1 cellular context compared by ENCODE assay signal in the genomic region with DNA sequence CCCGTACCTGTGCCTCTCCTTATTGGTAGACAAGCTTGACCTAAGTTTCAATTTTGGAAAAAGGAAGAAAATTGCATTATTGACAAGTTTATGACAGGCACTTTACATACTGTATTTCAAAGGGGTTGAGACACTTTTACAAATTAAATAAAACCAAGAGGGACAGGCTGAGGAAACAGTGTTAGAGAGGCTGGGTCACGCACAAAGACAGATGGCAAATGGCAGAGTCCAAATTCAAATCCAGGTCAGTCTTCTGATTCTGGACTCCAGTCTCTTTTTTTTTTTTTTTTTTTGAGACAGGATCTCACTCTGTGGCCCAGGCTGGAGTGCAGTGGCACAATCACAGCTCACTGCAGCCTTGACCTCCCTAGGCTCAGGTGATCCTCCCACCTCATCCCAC.
TF ChIP-seq lines count a peak whose summit lies in the region.

No MANE protein-coding gene starts in this region.

TF ChIP-seq in WTC11, 78 proteins besides CTCF, POLR2A, EP300 and RAD21:
- TF ChIP-seq, protein P1, sequence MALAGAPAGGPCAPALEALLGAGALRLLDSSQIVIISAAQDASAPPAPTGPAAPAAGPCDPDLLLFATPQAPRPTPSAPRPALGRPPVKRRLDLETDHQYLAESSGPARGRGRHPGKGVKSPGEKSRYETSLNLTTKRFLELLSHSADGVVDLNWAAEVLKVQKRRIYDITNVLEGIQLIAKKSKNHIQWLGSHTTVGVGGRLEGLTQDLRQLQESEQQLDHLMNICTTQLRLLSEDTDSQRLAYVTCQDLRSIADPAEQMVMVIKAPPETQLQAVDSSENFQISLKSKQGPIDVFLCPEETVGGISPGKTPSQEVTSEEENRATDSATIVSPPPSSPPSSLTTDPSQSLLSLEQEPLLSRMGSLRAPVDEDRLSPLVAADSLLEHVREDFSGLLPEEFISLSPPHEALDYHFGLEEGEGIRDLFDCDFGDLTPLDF (CRISPR knock-in tag; IDR thresholded peaks at IDR 0.05) = no peak
- TF ChIP-seq, protein P2, sequence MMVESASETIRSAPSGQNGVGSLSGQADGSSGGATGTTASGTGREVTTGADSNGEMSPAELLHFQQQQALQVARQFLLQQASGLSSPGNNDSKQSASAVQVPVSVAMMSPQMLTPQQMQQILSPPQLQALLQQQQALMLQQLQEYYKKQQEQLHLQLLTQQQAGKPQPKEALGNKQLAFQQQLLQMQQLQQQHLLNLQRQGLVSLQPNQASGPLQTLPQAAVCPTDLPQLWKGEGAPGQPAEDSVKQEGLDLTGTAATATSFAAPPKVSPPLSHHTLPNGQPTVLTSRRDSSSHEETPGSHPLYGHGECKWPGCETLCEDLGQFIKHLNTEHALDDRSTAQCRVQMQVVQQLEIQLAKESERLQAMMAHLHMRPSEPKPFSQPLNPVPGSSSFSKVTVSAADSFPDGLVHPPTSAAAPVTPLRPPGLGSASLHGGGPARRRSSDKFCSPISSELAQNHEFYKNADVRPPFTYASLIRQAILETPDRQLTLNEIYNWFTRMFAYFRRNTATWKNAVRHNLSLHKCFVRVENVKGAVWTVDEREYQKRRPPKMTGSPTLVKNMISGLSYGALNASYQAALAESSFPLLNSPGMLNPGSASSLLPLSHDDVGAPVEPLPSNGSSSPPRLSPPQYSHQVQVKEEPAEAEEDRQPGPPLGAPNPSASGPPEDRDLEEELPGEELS (CRISPR knock-in tag; IDR thresholded peaks at IDR 0.05) = no peak
- TF ChIP-seq ZNF671 (CRISPR knock-in tag; IDR thresholded peaks at IDR 0.05) (no peak), OVOL2 (CRISPR knock-in tag; IDR thresholded peaks at IDR 0.05; ENCODE audit: borderline replicate concordance) (no peak), RORB (CRISPR knock-in tag; IDR thresholded peaks at IDR 0.05) (no peak), NR3C1 (CRISPR knock-in tag; conservative IDR thresholded peaks at IDR 0.05; ENCODE audit: low read depth) (no peak), TCF7 (CRISPR knock-in tag; IDR thresholded peaks at IDR 0.05; ENCODE audit: low read depth) (no peak)
- TF ChIP-seq, protein P3, sequence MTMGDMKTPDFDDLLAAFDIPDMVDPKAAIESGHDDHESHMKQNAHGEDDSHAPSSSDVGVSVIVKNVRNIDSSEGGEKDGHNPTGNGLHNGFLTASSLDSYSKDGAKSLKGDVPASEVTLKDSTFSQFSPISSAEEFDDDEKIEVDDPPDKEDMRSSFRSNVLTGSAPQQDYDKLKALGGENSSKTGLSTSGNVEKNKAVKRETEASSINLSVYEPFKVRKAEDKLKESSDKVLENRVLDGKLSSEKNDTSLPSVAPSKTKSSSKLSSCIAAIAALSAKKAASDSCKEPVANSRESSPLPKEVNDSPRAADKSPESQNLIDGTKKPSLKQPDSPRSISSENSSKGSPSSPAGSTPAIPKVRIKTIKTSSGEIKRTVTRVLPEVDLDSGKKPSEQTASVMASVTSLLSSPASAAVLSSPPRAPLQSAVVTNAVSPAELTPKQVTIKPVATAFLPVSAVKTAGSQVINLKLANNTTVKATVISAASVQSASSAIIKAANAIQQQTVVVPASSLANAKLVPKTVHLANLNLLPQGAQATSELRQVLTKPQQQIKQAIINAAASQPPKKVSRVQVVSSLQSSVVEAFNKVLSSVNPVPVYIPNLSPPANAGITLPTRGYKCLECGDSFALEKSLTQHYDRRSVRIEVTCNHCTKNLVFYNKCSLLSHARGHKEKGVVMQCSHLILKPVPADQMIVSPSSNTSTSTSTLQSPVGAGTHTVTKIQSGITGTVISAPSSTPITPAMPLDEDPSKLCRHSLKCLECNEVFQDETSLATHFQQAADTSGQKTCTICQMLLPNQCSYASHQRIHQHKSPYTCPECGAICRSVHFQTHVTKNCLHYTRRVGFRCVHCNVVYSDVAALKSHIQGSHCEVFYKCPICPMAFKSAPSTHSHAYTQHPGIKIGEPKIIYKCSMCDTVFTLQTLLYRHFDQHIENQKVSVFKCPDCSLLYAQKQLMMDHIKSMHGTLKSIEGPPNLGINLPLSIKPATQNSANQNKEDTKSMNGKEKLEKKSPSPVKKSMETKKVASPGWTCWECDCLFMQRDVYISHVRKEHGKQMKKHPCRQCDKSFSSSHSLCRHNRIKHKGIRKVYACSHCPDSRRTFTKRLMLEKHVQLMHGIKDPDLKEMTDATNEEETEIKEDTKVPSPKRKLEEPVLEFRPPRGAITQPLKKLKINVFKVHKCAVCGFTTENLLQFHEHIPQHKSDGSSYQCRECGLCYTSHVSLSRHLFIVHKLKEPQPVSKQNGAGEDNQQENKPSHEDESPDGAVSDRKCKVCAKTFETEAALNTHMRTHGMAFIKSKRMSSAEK (CRISPR knock-in tag; IDR thresholded peaks at IDR 0.05; ENCODE audit: borderline replicate concordance) = no peak
TF ChIP-seq in WTC11: peak in this region for 0.
